Comparison of ENCODE assay signal across 16 cellular contexts in the genomic region with DNA sequence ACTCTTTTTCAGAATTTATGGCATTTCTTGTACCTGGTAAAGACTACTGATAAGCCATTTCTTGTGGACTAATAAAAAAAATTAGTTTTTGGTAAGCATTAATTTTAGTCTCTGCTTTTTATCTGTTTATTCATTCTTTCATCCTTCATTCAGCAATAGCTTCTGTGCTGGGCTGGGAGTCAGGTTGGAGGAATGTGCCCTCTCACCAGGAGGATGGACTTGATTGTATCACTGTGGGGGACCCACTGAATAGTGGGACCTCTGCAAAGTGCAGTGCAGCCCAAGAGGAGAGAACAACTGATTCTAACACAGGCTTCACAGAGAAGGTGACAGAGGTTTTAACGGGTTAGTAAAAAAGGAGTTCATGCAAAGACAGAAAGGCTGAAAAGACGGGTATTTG.
"Had no signal": no experiment of that assay in that cellular context is flagged by ENCODE, and none has a peak within 500 bp of the region (broad histone marks: within the 10 kb centered on the region; RNA-seq: fewer than 3 reads in every experiment).

No MANE protein-coding gene starts in this region.

- H3K4me3 Mint-ChIP-seq: activated naive CD4-positive, alpha-beta T cell treated with anti-CD3 and anti-CD28 coated beads for 36 hours; dendritic cell treated with granulocyte-macrophage colony-stimulating factor and Interleukin-4, amounts not matched to agents 40 ng/mL and 50 ng/mL, for 4 days; neural progenitor cell; T-cell had no signal

- H3K27ac ChIP-seq: body of pancreas, foreskin keratinocyte, neural progenitor cell, ovary, VCaP had no signal

- H2AFZ ChIP-seq: neural progenitor cell had no signal

- H3K9me3 ChIP-seq: body of pancreas, ovary had no signal

- H3K36me3 Mint-ChIP-seq: neural progenitor cell had no signal

- DNase-seq: activated CD4-positive, alpha-beta T cell treated with anti-CD3 and anti-CD28 coated beads, Interleukin-2, amount 50 U/mL, for 48 hours; activated naive CD4-positive, alpha-beta T cell treated with anti-CD3 and anti-CD28 coated beads for 36 hours; amniotic stem cell; body of pancreas; effector memory CD4-positive, alpha-beta T cell; foreskin keratinocyte; mesendoderm; ovary; stimulated activated CD4-positive, alpha-beta T cell treated with anti-CD3 and anti-CD28 coated beads, Interleukin-12 subunit alpha, Interleukin-12 subunit beta, amount 100 ng/mL, for 4 hours; stimulated activated CD4-positive, alpha-beta T cell treated with anti-CD3 and anti-CD28 coated beads, Interleukin-2, amount 100 ng/mL, for 24 hours; T-cell; T1000 had no signal

- H3K27ac Mint-ChIP-seq: activated naive CD4-positive, alpha-beta T cell treated with anti-CD3 and anti-CD28 coated beads for 36 hours; activated T-helper 2 cell treated with anti-CD3 and anti-CD28 coated beads, Interferon-gamma antibody, Interleukin-2, Interleukin-4, amounts not matched to agents 10 μg/mL and 5 μg/mL and 100 μg/mL, durations not matched to agents 14 hours and 24 hours and 36 hours; dendritic cell treated with granulocyte-macrophage colony-stimulating factor and Interleukin-4, amounts not matched to agents 40 ng/mL and 50 ng/mL, for 4 days; neural progenitor cell had no signal

- H3K27me3 ChIP-seq: body of pancreas, foreskin keratinocyte, neural progenitor cell, ovary had no signal

- H3K27me3 Mint-ChIP-seq: T-cell had no signal

- H3K4me3 ChIP-seq: body of pancreas, neural progenitor cell, ovary had no signal

- H3K36me3 ChIP-seq: neural progenitor cell, ovary had no signal

- H3K9me3 Mint-ChIP-seq: activated naive CD4-positive, alpha-beta T cell treated with anti-CD3 and anti-CD28 coated beads for 36 hours; activated T-helper 2 cell treated with anti-CD3 and anti-CD28 coated beads, Interferon-gamma antibody, Interleukin-2, Interleukin-4, amounts not matched to agents 10 μg/mL and 5 μg/mL and 100 μg/mL, durations not matched to agents 14 hours and 24 hours and 36 hours; dendritic cell treated with granulocyte-macrophage colony-stimulating factor and Interleukin-4, amounts not matched to agents 40 ng/mL and 50 ng/mL, for 4 days; neural progenitor cell; T-cell had no signal

- H3K9ac ChIP-seq: neural progenitor cell had no signal

- ATAC-seq: foreskin keratinocyte, T-cell had no signal

- H3K4me2 ChIP-seq: neural progenitor cell had no signal

- H3K4me1 ChIP-seq: neural progenitor cell had no signal
